26 cellular contexts compared by ENCODE assay signal in genomic region chr14:59100203-59100602, GRCh38.
DNase-seq lines count a peak whose midpoint lies in the region; ATAC-seq, FAIRE-seq and TF ChIP-seq lines count a peak whose summit lies in the region.
"Had no signal": no experiment of that assay in that cellular context is flagged by ENCODE, and none has a peak within 500 bp of the region (broad histone marks: within the 10 kb centered on the region; RNA-seq: fewer than 3 reads in every experiment).

No MANE protein-coding gene starts in this region.

- no peak overlapping the region for H3K18ac ChIP-seq in H1 (ENCODE audit: extremely low read depth, low read length)

- H3K4me1 ChIP-seq in HepG2 (ENCODE audit: insufficient read depth, low read length), result no peaks in the 10 kb centered on the region
- H3K4me1 ChIP-seq in right lobe of liver, result no peaks in the 10 kb centered on the region
- peaks cover 30% of the 10 kb centered on the region for H3K4me1 ChIP-seq in astrocyte (ENCODE audit: insufficient read depth, low read length)
- H3K4me1 ChIP-seq in H1 (replicated peaks in 1 of 4; ENCODE audit: control insufficient read depth in 3 of 4, insufficient read depth in 4 of 4, low read length in 3 of 4), result no peaks in the 10 kb centered on the region
- H3K4me1 ChIP-seq in hepatocyte (ENCODE audit: insufficient read depth), result no peaks in the 10 kb centered on the region
- H3K4me1 ChIP-seq: BE2C, BLaER1 had no signal

- no peak overlapping the region for H2BK15ac ChIP-seq in H1 (ENCODE audit: low read length)

- H3K4me2 ChIP-seq in HepG2 (ENCODE audit: low read depth, low read length) (no peak overlapping the region), astrocyte (ENCODE audit: low read length) (no peak overlapping the region), H1 (ENCODE audit: insufficient read depth in 1 of 2, low read depth in 2 of 2, low read length in 2 of 2) (no peak overlapping the region), hepatocyte (no peak overlapping the region)
- H3K4me2 ChIP-seq: BLaER1 had no signal

- H3K27ac ChIP-seq in HepG2 (ENCODE audit: extremely low read length, insufficient read depth, low read length), result no peak overlapping the region
- no peak overlapping the region for H3K27ac ChIP-seq in right lobe of liver
- H3K27ac ChIP-seq in astrocyte (ENCODE audit: low read depth, low read length), result no peak overlapping the region
- no peak overlapping the region for H3K27ac ChIP-seq in H1 (ENCODE audit: low read depth, low read length)
- no peak overlapping the region for H3K27ac ChIP-seq in hepatocyte
- H3K27ac ChIP-seq: 22Rv1, BLaER1 had no signal

- H3K36me3 ChIP-seq in HepG2 (replicated peaks in 1 of 2; ENCODE audit: control insufficient read depth in 1 of 2, insufficient read depth in 2 of 2, low read length in 2 of 2) (no peaks in the 10 kb centered on the region), right lobe of liver (no peaks in the 10 kb centered on the region), astrocyte (ENCODE audit: insufficient read depth, low read length) (no peaks in the 10 kb centered on the region), H1 (ENCODE audit: control insufficient read depth in 2 of 4, insufficient read depth in 4 of 4, low read length in 3 of 4) (no peaks in the 10 kb centered on the region), hepatocyte (replicated peaks; ENCODE audit: insufficient read depth, low read depth) (no peaks in the 10 kb centered on the region)
- H3K36me3 ChIP-seq: BE2C, BLaER1 had no signal

- no TSS peak for BruUV-seq in HepG2 (replicated peaks; lab: Mats Ljungman, UMichigan)

- no peak overlapping the region for H2AFZ ChIP-seq in HepG2 (ENCODE audit: low read length)
- no peak overlapping the region for H2AFZ ChIP-seq in astrocyte (ENCODE audit: low read depth, low read length)
- no peak overlapping the region for H2AFZ ChIP-seq in H1 (ENCODE audit: low read length)
- H2AFZ ChIP-seq in hepatocyte, result no peak overlapping the region

- H3K4me3 Mint-ChIP-seq in astrocyte (ENCODE audit: unreplicated experiment) (no peak overlapping the region), glutamatergic neuron (ENCODE audit: unreplicated experiment) (no peak overlapping the region)
- H3K4me3 Mint-ChIP-seq: CD14-positive monocyte; CD4-positive, alpha-beta memory T cell; CD4-positive, CD25-positive, alpha-beta regulatory T cell; CD8-positive, alpha-beta memory T cell had no signal

- in situ Hi-C loops in HepG2 (cut with HindIII; ENCODE audit: extremely low pct_ligation_motif_present, low pct_unique_long_range_greater_than_20kb), result no loop called here

- H2AK5ac ChIP-seq in H1 (ENCODE audit: low read depth, low read length), result no peak overlapping the region

- H3K56ac ChIP-seq in H1 (replicated peaks; ENCODE audit: insufficient read length, low read depth, low read length), result no peak overlapping the region

- CTCF ChIA-PET in HepG2 (lab: Yijun Ruan, JAX; ENCODE audit: low intra/inter-chr PET ratio, low total read pairs), result no interaction called here
- CTCF ChIA-PET in H1 (lab: Charles Lee; ENCODE audit: partially characterized antibody), result interaction anchor here (1.4 kb wide), 1 partner anchor 8 kb away, joined by 4 read pairs; no protein-coding TSS in a partner anchor

- H3K27me3 Mint-ChIP-seq in astrocyte (ENCODE audit: low read depth, unreplicated experiment) (no peaks in the 10 kb centered on the region), glutamatergic neuron (ENCODE audit: unreplicated experiment) (peaks cover 3% of the 10 kb centered on the region)

- H3K4me3 ChIP-seq in HepG2 (replicated peaks in 1 of 3; ENCODE audit: insufficient read depth in 1 of 3, low read depth in 2 of 3, low read length in 3 of 3) (no peak overlapping the region), right lobe of liver (no peak overlapping the region), astrocyte (ENCODE audit: insufficient read depth, low read depth, low read length) (no peak overlapping the region), H1 (ENCODE audit: extremely low read depth in 1 of 4, insufficient read depth in 2 of 4, low read depth in 3 of 4, low read length in 4 of 4) (no peak overlapping the region), hepatocyte (no peak overlapping the region)
- H3K4me3 ChIP-seq: BLaER1, GM12878 had no signal

- intact Hi-C loops in HepG2 (cut with micrococcal nuclease; ENCODE audit: unreplicated experiment), result no loop called here
- intact Hi-C loops in right lobe of liver (cut with DNase I), result no loop called here

- H4K20me1 ChIP-seq in HepG2 (ENCODE audit: insufficient read depth, low read length) (no peaks in the 10 kb centered on the region), astrocyte (ENCODE audit: insufficient read depth, low read length) (no peaks in the 10 kb centered on the region), H1 (replicated peaks in 1 of 2; ENCODE audit: control insufficient read depth in 1 of 2, insufficient read depth in 2 of 2, low read length in 2 of 2) (no peaks in the 10 kb centered on the region), hepatocyte (ENCODE audit: insufficient read depth, poor library complexity, severe bottlenecking) (no peaks in the 10 kb centered on the region)
- H4K20me1 ChIP-seq: BLaER1 had no signal

- H3K4me1 Mint-ChIP-seq in astrocyte (ENCODE audit: low read depth, unreplicated experiment) (peaks cover 4% of the 10 kb centered on the region), glutamatergic neuron (ENCODE audit: low read depth, unreplicated experiment) (no peaks in the 10 kb centered on the region)
- H3K4me1 Mint-ChIP-seq: CD14-positive monocyte; CD4-positive, CD25-positive, alpha-beta regulatory T cell; CD8-positive, alpha-beta memory T cell had no signal

- 28% methylated on average over 4 of the region's 4 CpGs for WGBS in HepG2 (ENCODE audit: low lambda C conversion rate)
- 64% methylated on average over 4 of the region's 4 CpGs for WGBS in right lobe of liver (ENCODE audit: insufficient coverage, low coverage, low lambda C conversion rate, missing lambda C conversion rate)
- WGBS in H1 (ENCODE audit: extremely low coverage in 1 of 2, insufficient coverage in 1 of 2, insufficient read length in 1 of 2, insufficient replicate concordance in 2 of 2, low coverage in 1 of 2, low lambda C conversion rate in 2 of 2, missing lambda C conversion rate in 1 of 2), 2 experiments, result 88% methylated on average over 4 of the region's 4 CpGs; no CpG with 5 or more reads in 1 of the 2 experiments
- WGBS in hepatocyte (ENCODE audit: low lambda C conversion rate, missing lambda C conversion rate), result 94% methylated on average over 4 of the region's 4 CpGs

- H3K9me3 ChIP-seq in HepG2 (ENCODE audit: low read length) (no peaks in the 10 kb centered on the region), right lobe of liver (no peaks in the 10 kb centered on the region), astrocyte (ENCODE audit: insufficient read depth, low read depth, low read length) (no peaks in the 10 kb centered on the region), H1 (ENCODE audit: insufficient read depth in 2 of 2, low read depth in 1 of 2, low read length in 1 of 2) (0 out of 4 replicates have a peak, but pooled peaks cover 0 to 3% of the 10 kb centered on the region in 2 experiments), hepatocyte (ENCODE audit: low read depth) (no peaks in the 10 kb centered on the region)
- H3K9me3 ChIP-seq: BE2C, BLaER1 had no signal

- H3K14ac ChIP-seq in H1 (ENCODE audit: insufficient read length), result no peak overlapping the region

- DNase-seq in HepG2 (ENCODE audit: low spot score) (no peak), right lobe of liver (no peak), astrocyte (ENCODE audit: low read depth) (peak; percentile 22), H1 (ENCODE audit: low read depth in 1 of 2, low spot score in 2 of 2) (no peak), hepatocyte (ENCODE audit: low spot score) (no peak), glutamatergic neuron (no peak)
- DNase-seq: ACHN; BE2C; C1 segment of cervical spinal cord; CD4-positive, alpha-beta memory T cell; CD4-positive, CD25-positive, alpha-beta regulatory T cell; CD8-positive, alpha-beta memory T cell; COR-L47; DMS 273 treated with DMSO at 0.1 percent for 48 hours; DMS153; DMS53; DMS79; DND-41; EL; GDM1 had no signal

- no peak overlapping the region for H3K23ac ChIP-seq in H1 (ENCODE audit: insufficient read length)

- no peak overlapping the region for H2BK120ac ChIP-seq in H1 (replicated peaks; ENCODE audit: low read depth, low read length)

- TF ChIP-seq RAD21 in HepG2 (CRISPR knock-in tag; IDR thresholded peaks at IDR 0.05) (no peak), H1 (IDR thresholded peaks at IDR 0.05 in 1 of 2, conservative IDR thresholded peaks at IDR 0.05 in 1 of 2; ENCODE audit: low read depth in 2 of 2, low read length in 2 of 2) (no peak)

- no peak for TF ChIP-seq POLR2A in HepG2 (IDR thresholded peaks at IDR 0.05; ENCODE audit: insufficient read depth in 1 of 2, low read depth in 2 of 2, low read length in 2 of 2)
- no peak for TF ChIP-seq POLR2A in right lobe of liver (IDR thresholded peaks at IDR 0.05)
- TF ChIP-seq POLR2A in H1 (IDR thresholded peaks at IDR 0.05; ENCODE audit: control extremely low read depth in 1 of 2, low read depth in 2 of 2, low read length in 2 of 2), result no peak

- no peak overlapping the region for H3K4ac ChIP-seq in H1 (replicated peaks; ENCODE audit: insufficient read length, low read depth, low read length)

- TF ChIP-seq EP300 in HepG2 (IDR thresholded peaks at IDR 0.05; ENCODE audit: low read depth in 2 of 2, low read length in 2 of 2) (no peak), HepG2 (CRISPR knock-in tag; IDR thresholded peaks at IDR 0.05; ENCODE audit: borderline replicate concordance) (no peak), H1 (IDR thresholded peaks at IDR 0.05; ENCODE audit: borderline replicate concordance in 1 of 2, low read depth in 2 of 2, low read length in 2 of 2) (no peak)

- no peaks in the 10 kb centered on the region for H3K79me2 ChIP-seq in HepG2 (ENCODE audit: insufficient read depth, low read length)
- H3K79me2 ChIP-seq in astrocyte (ENCODE audit: insufficient read depth, low read length), result no peaks in the 10 kb centered on the region
- H3K79me2 ChIP-seq in H1 (ENCODE audit: control insufficient read depth in 1 of 2, insufficient read depth in 2 of 2, low read length in 2 of 2), result no peaks in the 10 kb centered on the region
- no peaks in the 10 kb centered on the region for H3K79me2 ChIP-seq in hepatocyte

- FAIRE-seq in HepG2 (lab: Jason Lieb, UNC) (no peak), astrocyte (lab: Jason Lieb, UNC) (no peak), H1 (lab: Jason Lieb, UNC) (no peak)
- FAIRE-seq: GM12878, GM12892, GM18507 had no signal

- H3K9ac ChIP-seq in HepG2 (ENCODE audit: insufficient read depth, low read depth, low read length) (no peak overlapping the region), astrocyte (ENCODE audit: low read length) (no peak overlapping the region), H1 (replicated peaks in 1 of 4; ENCODE audit: extremely low read depth in 1 of 4, low read depth in 3 of 4, low read length in 3 of 4) (no peak overlapping the region)
- H3K9ac ChIP-seq: BLaER1 had no signal

- no peaks in the 10 kb centered on the region for H3K36me3 Mint-ChIP-seq in astrocyte (ENCODE audit: low read depth, unreplicated experiment)
- peaks cover 5% of the 10 kb centered on the region for H3K36me3 Mint-ChIP-seq in glutamatergic neuron (ENCODE audit: unreplicated experiment)
- H3K36me3 Mint-ChIP-seq: CD14-positive monocyte; CD4-positive, alpha-beta memory T cell; CD4-positive, CD25-positive, alpha-beta regulatory T cell; CD8-positive, alpha-beta memory T cell had no signal

- TF ChIP-seq CTCF in HepG2 (CRISPR knock-in tag; IDR thresholded peaks at IDR 0.05) (no peak), right lobe of liver (IDR thresholded peaks at IDR 0.05) (no peak), astrocyte (IDR thresholded peaks at IDR 0.05; ENCODE audit: insufficient read depth, low read depth, low read length) (no peak), H1 (IDR thresholded peaks at IDR 0.05; ENCODE audit: control extremely low read depth in 1 of 3, insufficient read depth in 1 of 3, low read depth in 1 of 3, low read length in 3 of 3) (no peak), hepatocyte (IDR thresholded peaks at IDR 0.05; ENCODE audit: poor library complexity) (no peak), glutamatergic neuron (IDR thresholded peaks at IDR 0.05; ENCODE audit: partially characterized antibody, unreplicated experiment) (no peak)

- H2BK5ac ChIP-seq in H1 (ENCODE audit: low read depth, low read length), result no peak overlapping the region

- H2BK12ac ChIP-seq in H1 (ENCODE audit: low read depth, low read length), result no peak overlapping the region

- no peak overlapping the region for H4K8ac ChIP-seq in H1 (ENCODE audit: extremely low read depth, insufficient read depth, low read length)

- ATAC-seq in HepG2, result no peak
- ATAC-seq in right lobe of liver, result no peak
- ATAC-seq: GM12878 had no signal

- H3K27ac Mint-ChIP-seq in astrocyte (ENCODE audit: unreplicated experiment) (no peak overlapping the region), glutamatergic neuron (ENCODE audit: unreplicated experiment) (no peak overlapping the region)
- H3K27ac Mint-ChIP-seq: CD14-positive monocyte; CD4-positive, alpha-beta memory T cell; CD4-positive, CD25-positive, alpha-beta regulatory T cell; CD8-positive, alpha-beta memory T cell had no signal

- H3K27me3 ChIP-seq in HepG2 (ENCODE audit: control insufficient read depth in 1 of 2, insufficient read depth in 2 of 2, low read length in 2 of 2) (no peaks in the 10 kb centered on the region), right lobe of liver (no peaks in the 10 kb centered on the region), astrocyte (ENCODE audit: insufficient read depth, low read length) (no peaks in the 10 kb centered on the region), H1 (replicated peaks in 1 of 4; ENCODE audit: control insufficient read depth in 3 of 4, extremely low read depth in 1 of 4, insufficient read depth in 3 of 4, low read length in 3 of 4) (no peaks in the 10 kb centered on the region), hepatocyte (no peaks in the 10 kb centered on the region)
- H3K27me3 ChIP-seq: BLaER1 had no signal

- H3K79me1 ChIP-seq in H1 (ENCODE audit: low read depth, low read length), result no peaks in the 10 kb centered on the region

- no peak overlapping the region for H4K5ac ChIP-seq in H1 (ENCODE audit: insufficient read length, low read depth, low read length)

- H2BK20ac ChIP-seq in H1 (ENCODE audit: low read length), result no peak overlapping the region

- H4K91ac ChIP-seq in H1 (replicated peaks; ENCODE audit: insufficient read length, low read length), result no peak overlapping the region

- H3K23me2 ChIP-seq in H1 (ENCODE audit: low read depth, low read length), result no peaks in the 10 kb centered on the region

- H3K9me3 Mint-ChIP-seq in astrocyte (ENCODE audit: unreplicated experiment) (no peaks in the 10 kb centered on the region), glutamatergic neuron (ENCODE audit: unreplicated experiment) (peaks cover 2% of the 10 kb centered on the region)
- H3K9me3 Mint-ChIP-seq: CD14-positive monocyte; CD4-positive, alpha-beta memory T cell; CD8-positive, alpha-beta memory T cell had no signal

- no peaks in the 10 kb centered on the region for H3K9me2 ChIP-seq in hepatocyte (replicated peaks; ENCODE audit: insufficient read depth)

- POLR2A ChIA-PET in HepG2 (lab: Yijun Ruan, JAX) (no interaction called here), H1 (lab: Charles Lee; ENCODE audit: partially characterized antibody) (interaction anchor here (0.6 kb wide), 1 partner anchor 442 kb away, joined by 3 read pairs; no protein-coding TSS in a partner anchor)

Comparison
In these comparisons a context has a peak if more than half of its experiments do, and no peak if none do; other contexts are left out.
1. Of the 41 proteins assayed by ChIP-seq in both HepG2 and H1: peak only in HepG2: none; only in H1: none; in both: MAFK; in neither: 40.